In genomic region chr15:48541659-48542334, GRCh38 we compare ENCODE assay signal across 8 cellular contexts.
DNase-seq lines count a peak whose midpoint lies in the region; ATAC-seq and TF ChIP-seq lines count a peak whose summit lies in the region.

No MANE protein-coding gene starts in this region.

- TF ChIP-seq CTCF in brain microvascular endothelial cell (IDR thresholded peaks at IDR 0.05; ENCODE audit: low read depth, low read length, missing control alignments), result no peak

- H3K27ac ChIP-seq in brain microvascular endothelial cell (peak overlapping the region; percentile 79), stomach smooth muscle (ENCODE audit: low read length) (peak overlapping the region; percentile 12)

- H3K27me3 ChIP-seq in brain microvascular endothelial cell (replicated peaks), result no peaks in the 10 kb centered on the region
- no peaks in the 10 kb centered on the region for H3K27me3 ChIP-seq in stomach smooth muscle (ENCODE audit: control insufficient read depth in 1 of 2, insufficient read depth in 2 of 2, low read length in 2 of 2)

- no peak overlapping the region for H3K4me3 Mint-ChIP-seq in T-helper 17 cell

- H3K9me3 ChIP-seq in stomach smooth muscle (ENCODE audit: control insufficient read depth in 2 of 2, low read length in 2 of 2) (no peaks in the 10 kb centered on the region), T-helper 17 cell (ENCODE audit: control insufficient read depth, low read length, poor library complexity, severe bottlenecking) (no peaks in the 10 kb centered on the region)

- H3K27me3 Mint-ChIP-seq in T-helper 17 cell, result peaks cover 25% of the 10 kb centered on the region

- peaks cover 21% of the 10 kb centered on the region for H3K36me3 ChIP-seq in brain microvascular endothelial cell (replicated peaks)
- H3K36me3 ChIP-seq in stomach smooth muscle (ENCODE audit: control insufficient read depth in 2 of 2, insufficient read depth in 2 of 2, low read length in 2 of 2), result no peaks in the 10 kb centered on the region

- no peaks in the 10 kb centered on the region for H3K4me1 Mint-ChIP-seq in T-helper 17 cell

- in situ Hi-C loops in brain microvascular endothelial cell (cut with HindIII; ENCODE audit: low pct_ligation_motif_present, low sequenced_read_pairs), result no loop called here

- no peak overlapping the region for H3K27ac Mint-ChIP-seq in T-helper 17 cell

- DNase-seq in brain microvascular endothelial cell (peak; percentile 75), T-helper 17 cell (no peak), iPS-NIHi11 (ENCODE audit: low spot score) (no peak), HPDE6-E6E7 (ENCODE audit: extremely low spot score) (no peak)
- no peak for DNase-seq in activated naive CD4-positive, alpha-beta T cell (lab: John Stamatoyannopoulos, UW)

- peak overlapping the region; percentile 18 for H3K4me3 ChIP-seq in brain microvascular endothelial cell (ENCODE audit: low read depth, low read length)
- peak overlapping the region in 1 of 2 donors; percentile 40 for H3K4me3 ChIP-seq in stomach smooth muscle (ENCODE audit: low read length in 2 of 2)

- peak; percentile 63 for ATAC-seq in GM19043 (IDR thresholded peaks at IDR 0.05; ENCODE audit: low read depth, unreplicated experiment)
- ATAC-seq in HG03064 (IDR thresholded peaks at IDR 0.05; ENCODE audit: low read depth, unreplicated experiment), result peak; percentile 84
- ATAC-seq in T-helper 17 cell, result no peak

- H3K9ac ChIP-seq in stomach smooth muscle (ENCODE audit: low read length in 2 of 2), result no peak overlapping the region

- peaks cover 8% of the 10 kb centered on the region for H3K4me1 ChIP-seq in stomach smooth muscle (ENCODE audit: control insufficient read depth, insufficient read depth, low read length)

- no peaks in the 10 kb centered on the region for H3K36me3 Mint-ChIP-seq in T-helper 17 cell (ENCODE audit: low read depth)
